Comparison of ENCODE assay signal across 9 cellular contexts in genomic region chr2:152525277-152525838, GRCh38.
DNase-seq lines count a peak whose midpoint lies in the region; ATAC-seq and TF ChIP-seq lines count a peak whose summit lies in the region.
"Had no signal": no experiment of that assay in that cellular context is flagged by ENCODE, and none has a peak within 500 bp of the region (broad histone marks: within the 10 kb centered on the region; RNA-seq: fewer than 3 reads in every experiment).

No MANE protein-coding gene starts in this region.

- no peaks in the 10 kb centered on the region for H3K36me3 ChIP-seq in ovary

- H3K27ac ChIP-seq in RWPE1 (peak overlapping the region; percentile 76), ovary (peak overlapping the region in 1 of 2 donors; percentile 28)

- no peaks in the 10 kb centered on the region for H3K9me3 ChIP-seq in ovary

- POLR2A ChIA-PET in RWPE1 (lab: Yijun Ruan, JAX; ENCODE audit: low non-redundant PET) = no interaction called here

- TF ChIP-seq CTCF in RWPE1 (conservative IDR thresholded peaks at IDR 0.05; ENCODE audit: low read depth) (no peak), ovary (IDR thresholded peaks at IDR 0.05) (no peak)

- H3K4me3 ChIP-seq in ovary = no peak overlapping the region

- peaks cover 10% of the 10 kb centered on the region for H3K4me1 ChIP-seq in ovary (ENCODE audit: insufficient read depth)

- no peak for ATAC-seq in HG03139 (IDR thresholded peaks at IDR 0.05; ENCODE audit: unreplicated experiment)
- ATAC-seq in HG03097 (IDR thresholded peaks at IDR 0.05; ENCODE audit: low FRiP score, unreplicated experiment) = no peak
- ATAC-seq in HG02759 (IDR thresholded peaks at IDR 0.05; ENCODE audit: unreplicated experiment) = no peak
- no peak for ATAC-seq in GM18519 (IDR thresholded peaks at IDR 0.05; ENCODE audit: low FRiP score, unreplicated experiment)

- H3K27me3 ChIP-seq in ovary = no peaks in the 10 kb centered on the region

- 16 to 45% (median 18%) methylated on average over 6 of the region's 6 CpGs for WGBS in ovary, 3 donors

- intact Hi-C loops in ovary (cut with DNase I) = no loop called here

- DNase-seq in ELR (ENCODE audit: low read depth) = peak; percentile 96
- DNase-seq in RWPE1 (ENCODE audit: low spot score) = peak; percentile 49
- DNase-seq in fibroblast of peridontal ligament (ENCODE audit: extremely low read depth) = peak; percentile 75
- peak in 3 of 5 donors; percentile 37 to 65 (median 45) for DNase-seq in ovary
- DNase-seq: H7 had no signal

- TF ChIP-seq EP300 in ovary (IDR thresholded peaks at IDR 0.05) = no peak

- TF ChIP-seq POLR2A in ovary (IDR thresholded peaks at IDR 0.05) = no peak

- CTCF ChIA-PET in RWPE1 (lab: Yijun Ruan, JAX) = interaction anchor here (0.6 kb wide), 1 partner anchor 32 kb away, joined by 4 read pairs; no protein-coding TSS in a partner anchor

Comparison
In these comparisons a context has a peak if more than half of its experiments do, and no peak if none do; other contexts are left out.
1. DNase-seq: peak in every context shown above with its lines; median percentile 96 in ELR; 75 in fibroblast of peridontal ligament; 49 in RWPE1; 45 in ovary.